19 cellular contexts compared by ENCODE assay signal in the genomic region with DNA sequence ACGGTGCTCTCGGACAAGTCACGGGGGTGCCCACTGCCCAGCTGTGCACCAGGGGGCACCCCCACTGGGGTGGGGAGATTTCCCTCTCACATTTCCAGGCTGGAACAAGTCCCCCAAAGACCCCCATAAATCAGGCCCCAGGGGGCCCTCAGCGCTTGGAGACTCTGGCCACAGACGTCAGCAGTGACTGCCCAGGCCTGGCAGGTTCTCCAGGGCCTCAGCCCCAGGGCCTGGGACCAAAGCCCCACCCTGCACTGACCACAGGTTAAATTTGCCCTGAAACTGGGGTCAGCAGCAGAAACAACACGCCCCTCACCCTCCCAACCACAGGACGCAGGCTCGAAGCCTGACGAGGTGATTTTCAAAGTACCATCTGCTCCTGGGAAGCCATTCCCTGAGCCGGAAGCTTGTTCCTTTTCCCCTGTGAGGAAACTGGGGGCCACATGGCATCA. TPM values are rescaled to one million over a fixed set of nuclear protein-coding genes. Genes with fewer than 3 reads are reported as not detected.
DNase-seq lines count a peak whose midpoint lies in the region; ATAC-seq and TF ChIP-seq lines count a peak whose summit lies in the region.
"Had no signal": no experiment of that assay in that cellular context is flagged by ENCODE, and none has a peak within 500 bp of the region (broad histone marks: within the 10 kb centered on the region; RNA-seq: fewer than 3 reads in every experiment).

No MANE protein-coding gene starts in this region.

- no peak for DNase-seq in MCF 10A (ENCODE audit: unreplicated experiment)
- DNase-seq in mammary epithelial cell = no peak
- DNase-seq in SK-N-MC (ENCODE audit: low read depth, low spot score) = no peak
- DNase-seq in left lobe of liver (ENCODE audit: low spot score) = peak; percentile 27
- peak in 1 of 2 donors; percentile 15 for DNase-seq in uterus
- DNase-seq in SKM-1 treated with dmso at 0.1 percent for 144 hours (lab: John Stamatoyannopoulos, UW; ENCODE audit: unreplicated experiment) = no peak
- DNase-seq in SW 1271 (lab: John Stamatoyannopoulos, UW) = no peak
- DNase-seq: activated naive CD8-positive, alpha-beta T cell treated with anti-CD3 and anti-CD28 coated beads, Interleukin-2, amount 50 U/mL, for 24 hours; effector CD8-positive, alpha-beta T cell; GF-D8; left cardiac atrium; NCI-H2029 treated with DMSO at 0.1 percent for 48 hours; NCI-H510A; stimulated activated naive CD8-positive, alpha-beta T cell treated with anti-CD3 and anti-CD28 coated beads, Interleukin-15, Interleukin-2, amounts not matched to agents 100 U/mL and 50 U/mL, for 24 hours had no signal

- H3K36me3 Mint-ChIP-seq in MCF 10A (ENCODE audit: insufficient read depth, unreplicated experiment) = no peaks in the 10 kb centered on the region

- H3K9ac ChIP-seq in mammary epithelial cell (ENCODE audit: insufficient read depth, low read length) (no peak overlapping the region), SK-N-MC (ENCODE audit: insufficient read length) (peak overlapping the region; percentile 30)

- H3K27me3 Mint-ChIP-seq in MCF 10A (ENCODE audit: insufficient read depth, unreplicated experiment) = no peaks in the 10 kb centered on the region
- H3K27me3 Mint-ChIP-seq: activated naive CD8-positive, alpha-beta T cell treated with anti-CD3 and anti-CD28 coated beads, Interleukin-2, amount 50 U/mL, for 24 hours; naive thymus-derived CD4-positive, alpha-beta T cell had no signal

- TF ChIP-seq CTCF in MCF 10A (IDR thresholded peaks at IDR 0.05; ENCODE audit: unreplicated experiment) (no peak), mammary epithelial cell (conservative IDR thresholded peaks at IDR 0.05 in 1 of 2, IDR thresholded peaks at IDR 0.05 in 1 of 2; ENCODE audit: extremely low read depth in 1 of 2, insufficient read depth in 1 of 2, low read depth in 1 of 2, low read length in 2 of 2) (no peak), uterus (IDR thresholded peaks at IDR 0.05) (no peak)

- H3K36me3 ChIP-seq in mammary epithelial cell (ENCODE audit: insufficient read depth, low read length) = no peaks in the 10 kb centered on the region
- H3K36me3 ChIP-seq in SK-N-MC (ENCODE audit: insufficient read depth, low read length) = no peaks in the 10 kb centered on the region
- H3K36me3 ChIP-seq in uterus = no peaks in the 10 kb centered on the region
- H3K36me3 ChIP-seq: SJSA1 had no signal

- in situ Hi-C loops in mammary epithelial cell (cut with MboI; ENCODE audit: low sequenced_read_pairs in 2 of 2) = loop anchor here (10.0 to 25.0 kb wide), 3 partner anchors 242 to 579 kb away; partner anchors contain the start of genes LSG1 (in 1 of the 2) and PPP1R2 (in 1 of the 2)

- H3K27ac ChIP-seq in mammary epithelial cell (ENCODE audit: insufficient read depth, low read depth, low read length) = no peak overlapping the region
- H3K27ac ChIP-seq in SK-N-MC = peak overlapping the region; percentile 95
- peak overlapping the region; percentile 84 for H3K27ac ChIP-seq in uterus
- H3K27ac ChIP-seq: PC-9, SJSA1 had no signal

- H3K4me3 ChIP-seq in mammary epithelial cell (replicated peaks in 1 of 3; ENCODE audit: insufficient read depth in 1 of 3, low read depth in 2 of 3, low read length in 3 of 3) (no peak overlapping the region), SK-N-MC (no peak overlapping the region), uterus (no peak overlapping the region)
- H3K4me3 ChIP-seq: PC-9, SJSA1 had no signal

- POLR2A ChIA-PET in MCF 10A (lab: Yijun Ruan, JAX) = no interaction called here

- no peak overlapping the region for H2AFZ ChIP-seq in mammary epithelial cell (ENCODE audit: low read depth, low read length)
- H2AFZ ChIP-seq: PC-9 had no signal

- H4K20me1 ChIP-seq in mammary epithelial cell (ENCODE audit: insufficient read depth, low read length) = no peaks in the 10 kb centered on the region

- H3K4me2 ChIP-seq in mammary epithelial cell (ENCODE audit: insufficient read depth, low read depth, low read length) = no peak overlapping the region
- H3K4me2 ChIP-seq: PC-9 had no signal

- H3K4me3 Mint-ChIP-seq in MCF 10A (ENCODE audit: unreplicated experiment) = no peak overlapping the region
- H3K4me3 Mint-ChIP-seq: activated naive CD8-positive, alpha-beta T cell treated with anti-CD3 and anti-CD28 coated beads, Interleukin-2, amount 50 U/mL, for 24 hours; naive thymus-derived CD4-positive, alpha-beta T cell had no signal

- H3K9me3 ChIP-seq in mammary epithelial cell (replicated peaks; ENCODE audit: insufficient read depth, low read length) (no peaks in the 10 kb centered on the region), SK-N-MC (ENCODE audit: low read depth, low read length) (no peaks in the 10 kb centered on the region), uterus (no peaks in the 10 kb centered on the region)
- H3K9me3 ChIP-seq: SJSA1 had no signal

- peaks cover 3% of the 10 kb centered on the region for H3K4me1 ChIP-seq in mammary epithelial cell (ENCODE audit: insufficient read depth, low read length)
- peaks cover 3 to 13% of the 10 kb centered on the region in 2 donors for H3K4me1 ChIP-seq in uterus

- H3K4me1 Mint-ChIP-seq in MCF 10A (ENCODE audit: insufficient read depth, unreplicated experiment) = no peaks in the 10 kb centered on the region

- H3K27me3 ChIP-seq in mammary epithelial cell (ENCODE audit: insufficient read depth, low read length) (no peaks in the 10 kb centered on the region), uterus (no peaks in the 10 kb centered on the region)
- H3K27me3 ChIP-seq: SJSA1 had no signal

- intact Hi-C loops in MCF 10A (cut with micrococcal nuclease) (no loop called here), mammary epithelial cell (cut with micrococcal nuclease) (loop anchor here (10.0 kb wide), 1 partner anchor 119 kb away; no protein-coding TSS in a partner anchor), uterus (cut with DNase I; ENCODE audit: low total_unique reads) (no loop called here)

- TF ChIP-seq POLR2A in uterus (IDR thresholded peaks at IDR 0.05) = no peak

- H3K79me2 ChIP-seq in mammary epithelial cell (ENCODE audit: insufficient read depth, low read length) = peaks cover 36% of the 10 kb centered on the region

- H3K27ac Mint-ChIP-seq in MCF 10A (ENCODE audit: low read depth, unreplicated experiment) = peak overlapping the region; percentile 25
- H3K27ac Mint-ChIP-seq: activated naive CD8-positive, alpha-beta T cell treated with anti-CD3 and anti-CD28 coated beads, Interleukin-2, amount 50 U/mL, for 24 hours; naive thymus-derived CD4-positive, alpha-beta T cell had no signal

- 95% methylated on average over 6 of the region's 10 CpGs for WGBS in mammary epithelial cell (ENCODE audit: low coverage, missing lambda C conversion rate)

- no TSS peak for BruUV-seq in MCF 10A (replicated peaks; lab: Mats Ljungman, UMichigan)
- BruUV-seq in mammary epithelial cell (replicated peaks; lab: Mats Ljungman, UMichigan) = no TSS peak

- ATAC-seq in left lobe of liver = no peak
- ATAC-seq in GM21515 (IDR thresholded peaks at IDR 0.05; ENCODE audit: unreplicated experiment) = no peak
- ATAC-seq: activated naive CD8-positive, alpha-beta T cell treated with anti-CD3 and anti-CD28 coated beads, Interleukin-2, amount 50 U/mL, for 24 hours; HCT116; left cardiac atrium; naive thymus-derived CD4-positive, alpha-beta T cell; stimulated activated naive CD8-positive, alpha-beta T cell treated with anti-CD3 and anti-CD28 coated beads, Interleukin-15, Interleukin-2, amounts not matched to agents 100 U/mL and 50 U/mL, for 24 hours had no signal

- CTCF ChIA-PET in MCF 10A (lab: Yijun Ruan, JAX) = interaction anchor here (0.7 kb wide), 1 partner anchor 114 kb away, joined by 3 read pairs; no protein-coding TSS in a partner anchor
- CTCF ChIA-PET in mammary epithelial cell (lab: Charles Lee; ENCODE audit: low non-redundant PET) = no interaction called here

- dilution Hi-C loops in mammary epithelial cell (cut with HindIII; ENCODE audit: low sequenced_read_pairs) = no loop called here

- no peaks in the 10 kb centered on the region for H3K9me3 Mint-ChIP-seq in MCF 10A (ENCODE audit: unreplicated experiment)
- H3K9me3 Mint-ChIP-seq: activated naive CD8-positive, alpha-beta T cell treated with anti-CD3 and anti-CD28 coated beads, Interleukin-2, amount 50 U/mL, for 24 hours had no signal

RNA-seq across cellular contexts. Expression of gene XXYLT1, which starts 17.0 kb away (rescaled TPM):
- total RNA-seq in MCF 10A (2022) = 10.0 and 10.9 TPM in 2 replicates
- total RNA-seq in mammary epithelial cell = 10 to 100 TPM; 12.3 to 15.6 TPM
- 12.5 TPM for polyA plus RNA-seq in mammary epithelial cell
- polyA minus RNA-seq in mammary epithelial cell = 10.2 TPM
- total RNA-seq in left lobe of liver = 2.8 TPM
- total RNA-seq in uterus = 10 to 100 TPM; 10.6 to 52.5 (median 23.8) TPM
